In genomic region chr2:20322527-20323300, GRCh38 we compare ENCODE assay signal across 17 cellular contexts. TPM values are rescaled to one million over a fixed set of nuclear protein-coding genes. Genes with fewer than 3 reads are reported as not detected.
DNase-seq lines count a peak whose midpoint lies in the region; ATAC-seq and TF ChIP-seq lines count a peak whose summit lies in the region.
"Had no signal": no experiment of that assay in that cellular context is flagged by ENCODE, and none has a peak within 500 bp of the region (broad histone marks: within the 10 kb centered on the region; RNA-seq: fewer than 3 reads in every experiment).

No MANE protein-coding gene starts in this region.

- no peaks in the 10 kb centered on the region for H3K9me3 Mint-ChIP-seq in activated naive CD4-positive, alpha-beta T cell treated with anti-CD3 and anti-CD28 coated beads for 36 hours
- no peaks in the 10 kb centered on the region for H3K9me3 Mint-ChIP-seq in activated naive CD4-positive, alpha-beta T cell treated with anti-CD3 and anti-CD28 coated beads, Interleukin-2, amount 50 U/mL, for 72 hours
- H3K9me3 Mint-ChIP-seq in effector memory CD8-positive, alpha-beta T cell, result no peaks in the 10 kb centered on the region
- H3K9me3 Mint-ChIP-seq in progenitor cell of endocrine pancreas (ENCODE audit: low read depth), result no peaks in the 10 kb centered on the region

- no peak overlapping the region for H3K27ac ChIP-seq in right atrium auricular region
- H3K27ac ChIP-seq: ascending aorta, pancreas had no signal

- H3K36me3 ChIP-seq in right atrium auricular region, result peaks cover 15% of the 10 kb centered on the region

- no peaks in the 10 kb centered on the region for H3K4me1 ChIP-seq in right atrium auricular region

- H3K9me3 ChIP-seq in right atrium auricular region, result no peaks in the 10 kb centered on the region
- H3K9me3 ChIP-seq: ascending aorta, pancreas had no signal

- POLR2A ChIA-PET in HEK293T (lab: Yijun Ruan, JAX), result no interaction called here

- peak overlapping the region; percentile 39 for H3K27ac Mint-ChIP-seq in activated naive CD4-positive, alpha-beta T cell treated with anti-CD3 and anti-CD28 coated beads for 36 hours
- H3K27ac Mint-ChIP-seq in activated naive CD4-positive, alpha-beta T cell treated with anti-CD3 and anti-CD28 coated beads, Interleukin-2, amount 50 U/mL, for 72 hours, result peak overlapping the region in 1 of 2 donors; percentile 39
- H3K27ac Mint-ChIP-seq in effector memory CD8-positive, alpha-beta T cell, result peak overlapping the region; percentile 52 to 60
- H3K27ac Mint-ChIP-seq in progenitor cell of endocrine pancreas, result peak overlapping the region; percentile 41

- TF ChIP-seq CTCF in progenitor cell of endocrine pancreas (IDR thresholded peaks at IDR 0.05; ENCODE audit: unreplicated experiment) (no peak), right atrium auricular region (IDR thresholded peaks at IDR 0.05) (no peak)

- peaks cover 61% of the 10 kb centered on the region for H3K4me1 Mint-ChIP-seq in activated naive CD4-positive, alpha-beta T cell treated with anti-CD3 and anti-CD28 coated beads for 36 hours (ENCODE audit: low read depth)
- peaks cover 32 to 57% of the 10 kb centered on the region in 2 donors for H3K4me1 Mint-ChIP-seq in effector memory CD8-positive, alpha-beta T cell (ENCODE audit: low read depth in 2 of 2)
- H3K4me1 Mint-ChIP-seq in progenitor cell of endocrine pancreas (ENCODE audit: low read depth), result peaks cover 26% of the 10 kb centered on the region

- H3K27me3 Mint-ChIP-seq in activated naive CD4-positive, alpha-beta T cell treated with anti-CD3 and anti-CD28 coated beads for 36 hours (ENCODE audit: low read depth), result no peaks in the 10 kb centered on the region
- H3K27me3 Mint-ChIP-seq in effector memory CD8-positive, alpha-beta T cell, result no peaks in the 10 kb centered on the region
- no peaks in the 10 kb centered on the region for H3K27me3 Mint-ChIP-seq in progenitor cell of endocrine pancreas

- no peaks in the 10 kb centered on the region for H3K27me3 ChIP-seq in right atrium auricular region
- H3K27me3 ChIP-seq: ascending aorta, pancreas had no signal

- no peak for DNase-seq in activated naive CD4-positive, alpha-beta T cell treated with anti-CD3 and anti-CD28 coated beads for 36 hours
- no peak for DNase-seq in activated naive CD4-positive, alpha-beta T cell treated with anti-CD3 and anti-CD28 coated beads, Interleukin-2, amount 50 U/mL, for 72 hours (ENCODE audit: low spot score in 2 of 2)
- DNase-seq in SHP77 treated with DMSO at 0.1 percent for 48 hours (lab: John Stamatoyannopoulos, UW) (peak; percentile 5), progenitor cell of endocrine pancreas (ENCODE audit: low spot score, unreplicated experiment) (no peak), HEK293T (ENCODE audit: extremely low spot score) (no peak), right atrium auricular region (ENCODE audit: low spot score) (no peak)
- DNase-seq in effector memory CD8-positive, alpha-beta T cell, result no peak
- DNase-seq: activated CD4-positive, alpha-beta T cell treated with anti-CD3 and anti-CD28 coated beads for 1 hour; COR-L47; NCI-H1694; NCI-H524 treated with DMSO at 0.1 percent for 48 hours; pancreas; SIG-M5; stimulated activated CD4-positive, alpha-beta T cell treated with anti-CD3 and anti-CD28 coated beads, Interleukin-2, amount 100 ng/mL, for 24 hours; T-helper 9 cell had no signal

- peaks cover 45% of the 10 kb centered on the region for H3K36me3 Mint-ChIP-seq in activated naive CD4-positive, alpha-beta T cell treated with anti-CD3 and anti-CD28 coated beads for 36 hours (ENCODE audit: low read depth)
- H3K36me3 Mint-ChIP-seq in activated naive CD4-positive, alpha-beta T cell treated with anti-CD3 and anti-CD28 coated beads, Interleukin-2, amount 50 U/mL, for 72 hours, result peaks cover 15 to 59% of the 10 kb centered on the region in 2 donors
- peaks cover 71% of the 10 kb centered on the region for H3K36me3 Mint-ChIP-seq in effector memory CD8-positive, alpha-beta T cell (ENCODE audit: insufficient read depth)
- H3K36me3 Mint-ChIP-seq in progenitor cell of endocrine pancreas (ENCODE audit: insufficient read depth), result peaks cover 33% of the 10 kb centered on the region

- no peak overlapping the region for H3K4me3 ChIP-seq in right atrium auricular region
- H3K4me3 ChIP-seq: ascending aorta, pancreas had no signal

- intact Hi-C loops in activated naive CD4-positive, alpha-beta T cell treated with anti-CD3 and anti-CD28 coated beads for 36 hours (cut with micrococcal nuclease), result no loop called here

- no peak overlapping the region for H3K4me3 Mint-ChIP-seq in activated naive CD4-positive, alpha-beta T cell treated with anti-CD3 and anti-CD28 coated beads for 36 hours
- H3K4me3 Mint-ChIP-seq in effector memory CD8-positive, alpha-beta T cell, result no peak overlapping the region
- no peak overlapping the region for H3K4me3 Mint-ChIP-seq in progenitor cell of endocrine pancreas (ENCODE audit: low read depth)

- CTCF ChIA-PET in activated naive CD4-positive, alpha-beta T cell treated with anti-CD3 and anti-CD28 coated beads for 36 hours (lab: Charles Lee), result no interaction called here
- CTCF ChIA-PET in HEK293T (lab: Yijun Ruan, JAX), result no interaction called here

- no peak for ATAC-seq in activated naive CD4-positive, alpha-beta T cell treated with anti-CD3 and anti-CD28 coated beads, Interleukin-2, amount 50 U/mL, for 72 hours
- no peak for ATAC-seq in effector memory CD8-positive, alpha-beta T cell (replicated peaks)
- no peak for ATAC-seq in HG02642 (IDR thresholded peaks at IDR 0.05; ENCODE audit: poor library complexity, unreplicated experiment)
- ATAC-seq: pancreas had no signal

TF ChIP-seq in HEK293T, 16 proteins besides CTCF, POLR2A, EP300 and RAD21:
- TF ChIP-seq LEF1 (IDR thresholded peaks at IDR 0.05; ENCODE audit: borderline replicate concordance) (no peak), NFRKB (IDR thresholded peaks at IDR 0.05) (no peak), SP1 (IDR thresholded peaks at IDR 0.05) (no peak), HDGF (IDR thresholded peaks at IDR 0.05; ENCODE audit: borderline replicate concordance) (no peak), L3MBTL2 (conservative IDR thresholded peaks at IDR 0.05) (no peak), CTBP1 (IDR thresholded peaks at IDR 0.05; ENCODE audit: borderline replicate concordance) (no peak)

RNA-seq across cellular contexts. Expression of gene PUM2, which starts 27.9 kb away (rescaled TPM):
- 10 to 100 TPM; 88.4 to 96.8 TPM for total RNA-seq in activated naive CD4-positive, alpha-beta T cell treated with anti-CD3 and anti-CD28 coated beads for 36 hours
- 100 to 1,000 TPM in 1 of 2 donors, 10 to 100 TPM in 1; 99.0 to 111 TPM for total RNA-seq in activated naive CD4-positive, alpha-beta T cell treated with anti-CD3 and anti-CD28 coated beads, Interleukin-2, amount 50 U/mL, for 72 hours
- total RNA-seq in progenitor cell of endocrine pancreas, result 123 and 128 TPM in 2 replicates
- total RNA-seq in right atrium auricular region, result 10 to 100 TPM; 35.0 to 44.8 TPM
